Comparison of ENCODE assay signal across 11 cellular contexts in genomic region chr4:88230953-88231835, GRCh38. TPM values are rescaled to one million over a fixed set of nuclear protein-coding genes. Genes with fewer than 3 reads are reported as not detected.
DNase-seq lines count a peak whose midpoint lies in the region; ATAC-seq and TF ChIP-seq lines count a peak whose summit lies in the region.
"Had no signal": no experiment of that assay in that cellular context is flagged by ENCODE, and none has a peak within 500 bp of the region (broad histone marks: within the 10 kb centered on the region; RNA-seq: fewer than 3 reads in every experiment).

No MANE protein-coding gene starts in this region.

- intact Hi-C loops in left lung (cut with DNase I) = no loop called here

- peak; percentile 34 for ATAC-seq in left lung
- ATAC-seq in stimulated activated effector memory CD8-positive, alpha-beta T cell treated with anti-CD3 and anti-CD28 coated beads, Interleukin-12 subunit alpha, Interleukin-12 subunit beta, amount 100 ng/mL, for 72 hours = no peak
- ATAC-seq in HG03025 (IDR thresholded peaks at IDR 0.05; ENCODE audit: low FRiP score, unreplicated experiment) = no peak
- no peak for ATAC-seq in GM18511 (IDR thresholded peaks at IDR 0.05; ENCODE audit: unreplicated experiment)
- ATAC-seq: body of pancreas, SK-N-SH treated with all-trans-retinoic acid at 6 μM for 48 hours had no signal

- H3K27me3 Mint-ChIP-seq in brain = no peaks in the 10 kb centered on the region

- H3K36me3 Mint-ChIP-seq in brain = no peaks in the 10 kb centered on the region
- no peaks in the 10 kb centered on the region for H3K36me3 Mint-ChIP-seq in stimulated activated effector memory CD8-positive, alpha-beta T cell treated with anti-CD3 and anti-CD28 coated beads, Interleukin-12 subunit alpha, Interleukin-12 subunit beta, amount 100 ng/mL, for 72 hours

- H3K27ac ChIP-seq in left lung = peak overlapping the region; percentile 53 to 76
- H3K27ac ChIP-seq: neutrophil had no signal

- H3K9me3 Mint-ChIP-seq in brain = peaks cover 2 to 24% (median 6%) of the 10 kb centered on the region in 5 experiments
- no peaks in the 10 kb centered on the region for H3K9me3 Mint-ChIP-seq in stimulated activated effector memory CD8-positive, alpha-beta T cell treated with anti-CD3 and anti-CD28 coated beads, Interleukin-12 subunit alpha, Interleukin-12 subunit beta, amount 100 ng/mL, for 72 hours

- TF ChIP-seq CTCF in brain (conservative IDR thresholded peaks at IDR 0.05) = no peak
- TF ChIP-seq CTCF in left lung (IDR thresholded peaks at IDR 0.05) = no peak

- H3K36me3 ChIP-seq in left lung = no peaks in the 10 kb centered on the region
- H3K36me3 ChIP-seq: neutrophil had no signal

- no peaks in the 10 kb centered on the region for H3K27me3 ChIP-seq in left lung
- H3K27me3 ChIP-seq: body of pancreas, neutrophil had no signal

- H3K27ac Mint-ChIP-seq in brain = peak overlapping the region in 3 of 5 experiments; percentile 10 to 61 (median 38)
- peak overlapping the region; percentile 88 for H3K27ac Mint-ChIP-seq in stimulated activated effector memory CD8-positive, alpha-beta T cell treated with anti-CD3 and anti-CD28 coated beads, Interleukin-12 subunit alpha, Interleukin-12 subunit beta, amount 100 ng/mL, for 72 hours

- H3K9me3 ChIP-seq in left lung = peaks cover 0 to 4% of the 10 kb centered on the region in 2 donors
- H3K9me3 ChIP-seq: body of pancreas, neutrophil had no signal

- DNase-seq in LHCN-M2 (ENCODE audit: low read depth) (peak; percentile 13), left lung (no peak), NCI-H510A treated with DMSO at 0.1 percent for 48 hours (lab: John Stamatoyannopoulos, UW) (no peak), NK-92 (lab: John Stamatoyannopoulos, UW; ENCODE audit: unreplicated experiment) (no peak)
- DNase-seq in stimulated activated effector memory CD8-positive, alpha-beta T cell treated with anti-CD3 and anti-CD28 coated beads, Interleukin-12 subunit alpha, Interleukin-12 subunit beta, amount 100 ng/mL, for 72 hours (ENCODE audit: low spot score in 2 of 2) = peak in 1 of 2 donors; percentile 39
- DNase-seq: body of pancreas had no signal

- H3K4me1 Mint-ChIP-seq in brain = no peaks in the 10 kb centered on the region
- H3K4me1 Mint-ChIP-seq in stimulated activated effector memory CD8-positive, alpha-beta T cell treated with anti-CD3 and anti-CD28 coated beads, Interleukin-12 subunit alpha, Interleukin-12 subunit beta, amount 100 ng/mL, for 72 hours = peaks cover 6% of the 10 kb centered on the region

- H3K4me3 ChIP-seq in left lung = peak overlapping the region; percentile 12 to 15
- H3K4me3 ChIP-seq: body of pancreas had no signal

- H3K4me1 ChIP-seq in left lung = no peaks in the 10 kb centered on the region
- H3K4me1 ChIP-seq: body of pancreas had no signal

- peak overlapping the region in 2 of 5 experiments; percentile 4 to 5 for H3K4me3 Mint-ChIP-seq in brain
- H3K4me3 Mint-ChIP-seq in stimulated activated effector memory CD8-positive, alpha-beta T cell treated with anti-CD3 and anti-CD28 coated beads, Interleukin-12 subunit alpha, Interleukin-12 subunit beta, amount 100 ng/mL, for 72 hours = peak overlapping the region; percentile 54

RNA-seq across cellular contexts. Expression of gene PPM1K, which starts 53.2 kb away (rescaled TPM):
- 7.4 and 8.9 TPM in 2 replicates for total RNA-seq in LHCN-M2 (2014; rRNA removed)
- 3.0 TPM for polyA plus RNA-seq in LHCN-M2 (2012)
- 10.5 TPM for polyA plus RNA-seq in brain (ENCODE audit: insufficient read depth, low read depth, low replicate concordance)
- 10 to 100 TPM; 19.1 to 23.2 TPM for total RNA-seq in left lung
